In the genomic region with DNA sequence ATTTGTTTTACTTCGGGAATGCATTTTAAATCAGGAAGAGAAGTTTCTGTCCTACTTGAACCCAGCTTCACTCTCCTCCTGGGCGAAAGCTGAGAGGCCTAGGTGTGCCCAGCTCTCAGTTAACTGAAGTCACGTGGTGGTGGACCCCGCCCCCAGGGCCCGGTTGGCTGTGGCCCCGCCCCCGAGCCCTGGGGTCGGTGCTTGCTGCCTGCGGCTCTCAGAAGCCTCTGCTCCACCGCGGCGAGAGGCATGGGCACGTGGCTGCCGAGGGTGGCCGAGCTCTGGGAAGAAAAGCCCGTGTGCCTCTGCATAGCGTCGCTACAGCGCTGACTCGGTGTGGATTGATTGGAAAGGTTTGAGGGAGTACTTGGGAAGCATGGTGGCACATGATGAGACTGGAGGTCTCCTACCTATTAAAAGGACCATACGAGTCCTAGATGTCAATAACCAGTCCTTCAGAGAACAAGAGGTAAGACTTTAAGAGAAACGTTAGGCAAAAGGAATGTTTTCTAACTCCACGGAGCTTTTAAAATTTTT, we compare ENCODE assay signal across 8 cellular contexts. TPM values are rescaled to one million over a fixed set of nuclear protein-coding genes. Genes with fewer than 3 reads are reported as not detected.
DNase-seq lines count a peak whose midpoint lies in the region; ATAC-seq, FAIRE-seq and TF ChIP-seq lines count a peak whose summit lies in the region.

No MANE protein-coding gene starts in this region.

- no peaks in the 10 kb centered on the region for H3K9me1 ChIP-seq in endothelial cell of umbilical vein (replicated peaks; ENCODE audit: control insufficient read depth, extremely low read depth, insufficient read depth, low read length)

- ATAC-seq in HG02642 (IDR thresholded peaks at IDR 0.05; ENCODE audit: poor library complexity, unreplicated experiment) = peak; percentile 67

- no peaks in the 10 kb centered on the region for H3K9me2 ChIP-seq in SK-N-SH

- CTCF ChIA-PET in endothelial cell of umbilical vein (lab: Charles Lee) (interaction anchor here (0.7 to 10.4 kb wide), 10 partner anchors 12 to 631 kb away, joined by 3 to 309 read pairs (median 4); no protein-coding TSS in a partner anchor), SK-N-SH (lab: Yijun Ruan, JAX) (interaction anchor here (1.2 to 17.2 kb wide), 3 partner anchors 12 to 179 kb away, joined by 4 to 449 read pairs (median 4); no protein-coding TSS in a partner anchor)

- BruUV-seq in endothelial cell of umbilical vein (replicated peaks; lab: Mats Ljungman, UMichigan) = no TSS peak

- H3K9ac ChIP-seq in endothelial cell of umbilical vein (replicated peaks; ENCODE audit: extremely low read depth, insufficient read depth, low read length) = peak overlapping the region; percentile 88
- H3K9ac ChIP-seq in SK-N-SH = no peak overlapping the region

- intact Hi-C loops in endothelial cell of umbilical vein (cut with micrococcal nuclease) = loop anchor here (1.0 to 10.0 kb wide), 5 partner anchors 100 to 426 kb away; partner anchors contain the start of gene TASOR2

- H3K27ac ChIP-seq in endothelial cell of umbilical vein (ENCODE audit: insufficient read depth, low read depth, low read length) (peak overlapping the region; percentile 50), SK-N-SH (ENCODE audit: low read depth in 2 of 2, low read length in 1 of 2) (0 out of 4 replicates have a peak overlapping the region, but pooled peaks of 1 of the 2 experiments have one; percentile 22)

- peaks cover 35% of the 10 kb centered on the region for H3K4me1 ChIP-seq in endothelial cell of umbilical vein (ENCODE audit: control insufficient read depth, extremely low read depth, insufficient read depth, low read length)
- peaks cover 2 to 23% of the 10 kb centered on the region in 2 experiments; a peak in 3 of 4 replicates for H3K4me1 ChIP-seq in SK-N-SH (ENCODE audit: control insufficient read depth in 1 of 2, insufficient read depth in 2 of 2, low read depth in 1 of 2, low read length in 1 of 2)

- TF ChIP-seq RAD21 in SK-N-SH (IDR thresholded peaks at IDR 0.05; ENCODE audit: low read length) = no peak

- H3K27me3 ChIP-seq in endothelial cell of umbilical vein (ENCODE audit: control insufficient read depth in 2 of 2, insufficient read depth in 2 of 2, low read length in 2 of 2) (no peaks in the 10 kb centered on the region), SK-N-SH (ENCODE audit: insufficient read depth) (no peaks in the 10 kb centered on the region)

- H3K4me3 ChIP-seq in endothelial cell of umbilical vein (replicated peaks in 1 of 3; ENCODE audit: insufficient read depth in 1 of 3, low read depth in 1 of 3, low read length in 3 of 3) = peak overlapping the region; percentile 47 to 89 (median 57)
- no peak overlapping the region for H3K4me3 ChIP-seq in SK-N-SH (ENCODE audit: low read depth in 2 of 2, low read length in 1 of 2)

- no peaks in the 10 kb centered on the region for H3F3A ChIP-seq in SK-N-SH (replicated peaks; ENCODE audit: insufficient read depth)

- no peak for TF ChIP-seq EP300 in SK-N-SH (IDR thresholded peaks at IDR 0.05; ENCODE audit: borderline replicate concordance in 1 of 2, low read depth in 1 of 2, low read length in 1 of 2)

- DNase-seq in DMS153 (lab: John Stamatoyannopoulos, UW) = peak; percentile 74
- DNase-seq in NCI-H460 (ENCODE audit: extremely low read depth, low read depth) = peak; percentile 80
- DNase-seq in activated CD8-positive, alpha-beta memory T cell treated with anti-CD3 and anti-CD28 coated beads, Interleukin-2, amount 50 U/mL, for 4 hours = peak; percentile 73
- peak; percentile 95 for DNase-seq in endothelial cell of umbilical vein (ENCODE audit: low read depth, low spot score)
- DNase-seq in midbrain (lab: John Stamatoyannopoulos, UW) = peak; percentile 19
- DNase-seq in stimulated activated CD8-positive, alpha-beta memory T cell treated with anti-CD3 and anti-CD28 coated beads, Interleukin-15, amount 100 ng/mL, for 24 hours (ENCODE audit: low read depth) = peak; percentile 46
- DNase-seq in SK-N-SH = no peak

- H3K9me3 ChIP-seq in endothelial cell of umbilical vein (replicated peaks; ENCODE audit: control insufficient read depth, insufficient read depth, low read length) (no peaks in the 10 kb centered on the region), SK-N-SH (no peaks in the 10 kb centered on the region)

- TF ChIP-seq POLR2A in endothelial cell of umbilical vein (IDR thresholded peaks at IDR 0.05; ENCODE audit: low read depth, low read length) = peak; percentile 99

- H3K79me2 ChIP-seq in endothelial cell of umbilical vein (ENCODE audit: control insufficient read depth, insufficient read depth, low read length) (peaks cover 41% of the 10 kb centered on the region), SK-N-SH (ENCODE audit: insufficient read depth) (peaks cover 12% of the 10 kb centered on the region; the same call in 1 of the 2 replicates)

- H3K36me3 ChIP-seq in endothelial cell of umbilical vein (ENCODE audit: control insufficient read depth in 2 of 2, extremely low read depth in 1 of 2, insufficient read depth in 2 of 2, low read length in 2 of 2) = no peaks in the 10 kb centered on the region
- H3K36me3 ChIP-seq in SK-N-SH (replicated peaks in 1 of 2; ENCODE audit: control insufficient read depth in 1 of 2, insufficient read depth in 2 of 2, low read length in 1 of 2) = no peaks in the 10 kb centered on the region

- H4K20me1 ChIP-seq in endothelial cell of umbilical vein (replicated peaks; ENCODE audit: control insufficient read depth, extremely low read depth, insufficient read depth, low read length) (no peaks in the 10 kb centered on the region), SK-N-SH (ENCODE audit: insufficient read depth) (no peaks in the 10 kb centered on the region)

- POLR2A ChIA-PET in endothelial cell of umbilical vein (lab: Charles Lee) = interaction anchor here (0.6 to 2.1 kb wide), 18 partner anchors 12 to 620 kb away, joined by 3 to 18 read pairs (median 5); partner anchors contain the start of genes AKR1E2, ANKRD16 and FBH1
- POLR2A ChIA-PET in SK-N-SH (lab: Yijun Ruan, JAX) = no interaction called here

- 80% methylated on average over 22 of the region's 23 CpGs for WGBS in SK-N-SH (ENCODE audit: low lambda C conversion rate)

- dilution Hi-C loops in endothelial cell of umbilical vein (cut with MboI; ENCODE audit: extremely low pct_ligation_motif_present, low sequenced_read_pairs) = no loop called here

- H3K4me2 ChIP-seq in endothelial cell of umbilical vein (ENCODE audit: insufficient read depth, low read length) = peak overlapping the region; percentile 91
- H3K4me2 ChIP-seq in SK-N-SH = no peak overlapping the region

- no peak for FAIRE-seq in endothelial cell of umbilical vein (lab: Jason Lieb, UNC)

- H2AFZ ChIP-seq in endothelial cell of umbilical vein (ENCODE audit: low read depth, low read length) = no peak overlapping the region
- no peak overlapping the region for H2AFZ ChIP-seq in SK-N-SH (ENCODE audit: low read depth)

- TF ChIP-seq CTCF in endothelial cell of umbilical vein (IDR thresholded peaks at IDR 0.05; ENCODE audit: extremely low read depth in 1 of 2, insufficient read depth in 1 of 2, low read depth in 1 of 2, low read length in 2 of 2) = no peak
- TF ChIP-seq CTCF in SK-N-SH (IDR thresholded peaks at IDR 0.05) = no peak

RNA-seq across cellular contexts. Expression of gene NET1, which starts 34.1 kb away (rescaled TPM):
- 39.5 and 40.4 TPM in 2 replicates for total RNA-seq in NCI-H460 (2014; rRNA removed; shearing (Covaris generic))
- polyA plus RNA-seq in NCI-H460 (2014; cell fraction: nucleus; rRNA removed) = 23.6 and 27.3 TPM in 2 replicates
- 40.2 and 46.3 TPM in 2 replicates for total RNA-seq in endothelial cell of umbilical vein
- 12.3 and 14.4 TPM in 2 replicates for polyA plus RNA-seq in endothelial cell of umbilical vein
- 22.5 and 27.9 TPM in 2 replicates for polyA plus RNA-seq in endothelial cell of umbilical vein (2011; cell fraction: cytosol; rRNA removed)
- 20.1 and 20.3 TPM in 2 replicates for polyA plus RNA-seq in endothelial cell of umbilical vein (2011; cell fraction: nucleus; rRNA removed)
- 37.5 and 40.5 TPM in 2 replicates for polyA plus RNA-seq in endothelial cell of umbilical vein (2012)
- 41.6 and 46.4 TPM in 2 replicates for polyA minus RNA-seq in endothelial cell of umbilical vein
- polyA minus RNA-seq in endothelial cell of umbilical vein (2011; cell fraction: cytosol; rRNA and poly(A)+ RNA removed) = 38.1 TPM
- 40.1 and 44.4 TPM in 2 replicates for polyA minus RNA-seq in endothelial cell of umbilical vein (2011; cell fraction: nucleus; rRNA and poly(A)+ RNA removed)
- polyA plus RNA-seq in SK-N-SH (2012; rRNA removed) = 4.7 and 5.0 TPM in 2 replicates
- polyA plus RNA-seq in SK-N-SH (2012; cell fraction: cytosol; rRNA removed) = 5.1 and 5.5 TPM in 2 replicates
- 2.5 and 2.7 TPM in 2 replicates for polyA plus RNA-seq in SK-N-SH (2012; cell fraction: nucleus; rRNA removed)

RNA-seq across cellular contexts. Expression of gene TUBAL3, which starts 41.8 kb away (rescaled TPM):
- 1.6 and 1.9 TPM in 2 replicates for total RNA-seq in NCI-H460 (2014; rRNA removed; shearing (Covaris generic))
- 0.33 and 0.72 TPM in 2 replicates for polyA plus RNA-seq in NCI-H460 (2014; cell fraction: nucleus; rRNA removed)
- not detected in 2 replicates for total RNA-seq in endothelial cell of umbilical vein
- polyA plus RNA-seq in endothelial cell of umbilical vein (not detected in 2 replicates), SK-N-SH (2012; rRNA removed) (not detected in 2 replicates)
- not detected in 2 replicates for polyA plus RNA-seq in endothelial cell of umbilical vein (2011; cell fraction: cytosol; rRNA removed)
- polyA plus RNA-seq in endothelial cell of umbilical vein (2011; cell fraction: nucleus; rRNA removed) = 0.08 TPM in 1 of 2 replicates, not detected in the other
- not detected in 2 replicates for polyA plus RNA-seq in endothelial cell of umbilical vein (2012)
- polyA minus RNA-seq in endothelial cell of umbilical vein = 0.32 TPM in 1 of 2 replicates, not detected in the other
- polyA minus RNA-seq in endothelial cell of umbilical vein (2011; cell fraction: cytosol; rRNA and poly(A)+ RNA removed) = not detected
- polyA minus RNA-seq in endothelial cell of umbilical vein (2011; cell fraction: nucleus; rRNA and poly(A)+ RNA removed) = not detected in 2 replicates
- not detected in 2 replicates for polyA plus RNA-seq in SK-N-SH (2012; cell fraction: cytosol; rRNA removed)
- not detected in 2 replicates for polyA plus RNA-seq in SK-N-SH (2012; cell fraction: nucleus; rRNA removed)

RNA-seq across cellular contexts. Expression of gene CALML5, which starts 52.9 kb away (rescaled TPM):
- total RNA-seq in NCI-H460 (2014; rRNA removed; shearing (Covaris generic)) = not detected in 2 replicates
- polyA plus RNA-seq in NCI-H460 (2014; cell fraction: nucleus; rRNA removed) = not detected in 2 replicates
- not detected in 2 replicates for total RNA-seq in endothelial cell of umbilical vein
- polyA plus RNA-seq in endothelial cell of umbilical vein = not detected in 2 replicates
- polyA plus RNA-seq in endothelial cell of umbilical vein (2011; cell fraction: cytosol; rRNA removed) = not detected in 2 replicates
- polyA plus RNA-seq in endothelial cell of umbilical vein (2011; cell fraction: nucleus; rRNA removed) = not detected in 2 replicates
- not detected in 2 replicates for polyA plus RNA-seq in endothelial cell of umbilical vein (2012)
- polyA minus RNA-seq in endothelial cell of umbilical vein = not detected in 2 replicates
- not detected for polyA minus RNA-seq in endothelial cell of umbilical vein (2011; cell fraction: cytosol; rRNA and poly(A)+ RNA removed)
- not detected in 2 replicates for polyA minus RNA-seq in endothelial cell of umbilical vein (2011; cell fraction: nucleus; rRNA and poly(A)+ RNA removed)
- polyA plus RNA-seq in SK-N-SH (2012; rRNA removed) = not detected in 2 replicates
- polyA plus RNA-seq in SK-N-SH (2012; cell fraction: cytosol; rRNA removed) = not detected in 2 replicates
- polyA plus RNA-seq in SK-N-SH (2012; cell fraction: nucleus; rRNA removed) = not detected in 2 replicates

Comparison
In these comparisons a context has a peak if more than half of its experiments do, and no peak if none do; other contexts are left out.
1. H3K4me3 ChIP-seq: peak in endothelial cell of umbilical vein (3 of 3); none in SK-N-SH (0 of 2).